ENCODE assay signal across 9 cellular contexts in the genomic region with DNA sequence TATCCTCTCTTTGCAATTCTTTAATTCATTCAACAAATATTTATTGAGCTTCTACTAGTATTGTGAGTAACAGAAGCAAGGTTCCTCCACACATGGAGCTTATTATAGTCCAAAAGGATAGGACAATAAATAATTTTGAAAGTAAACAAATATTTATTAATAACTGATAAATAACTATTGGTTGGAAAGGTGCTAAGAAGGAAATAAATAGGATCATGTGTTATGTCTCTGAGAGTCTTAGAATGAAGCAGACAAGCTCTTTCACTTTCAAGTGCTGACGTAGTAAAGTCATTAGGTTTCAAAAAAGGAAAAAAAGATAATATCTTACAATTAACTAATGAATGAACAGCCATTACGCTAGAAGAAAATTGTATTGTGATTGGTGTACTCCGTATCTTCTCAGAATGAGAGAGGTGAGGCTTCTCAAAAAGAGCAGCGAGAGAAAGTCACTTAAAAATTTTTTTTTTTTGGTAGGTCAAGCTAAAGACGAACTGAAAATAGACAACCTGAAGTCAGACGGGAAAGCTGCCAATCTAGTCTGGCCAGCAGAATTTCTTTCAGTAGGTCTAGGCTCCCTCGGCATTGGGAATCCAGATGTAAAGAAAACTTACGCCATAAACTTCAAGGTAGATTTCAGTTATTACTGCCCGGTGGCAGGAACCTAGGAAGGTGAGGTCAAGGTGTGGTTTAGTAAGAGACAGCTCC. TPM values are rescaled to one million over a fixed set of nuclear protein-coding genes. Genes with fewer than 3 reads are reported as not detected.
A peak's percentile ranks its signal among the peaks of the same experiment; 100 is the strongest.
DNase-seq lines count a peak whose midpoint lies in the region; ATAC-seq and TF ChIP-seq lines count a peak whose summit lies in the region.
"Had no signal": no experiment of that assay in that cellular context is flagged by ENCODE, and none has a peak within 500 bp of the region (broad histone marks: within the 10 kb centered on the region; RNA-seq: fewer than 3 reads in every experiment).

No MANE protein-coding gene starts in this region.

- no peaks in the 10 kb centered on the region for H3K9me3 Mint-ChIP-seq in Caco-2 (ENCODE audit: unreplicated experiment)
- no peaks in the 10 kb centered on the region for H3K9me3 Mint-ChIP-seq in activated CD4-positive, alpha-beta memory T cell treated with anti-CD3 and anti-CD28 coated beads, Interleukin-2, amount 10 ng/mL, durations not matched to agents 7 days and 5 days

- intact Hi-C loops in Caco-2 (cut with micrococcal nuclease; ENCODE audit: unreplicated experiment), result loop anchor here (1.0 kb wide), 1 partner anchor 64 kb away; no protein-coding TSS in a partner anchor

- H3K4me1 ChIP-seq in Caco-2, result peaks cover 23% of the 10 kb centered on the region
- H3K4me1 ChIP-seq in iPS-15b (ENCODE audit: control insufficient read depth, insufficient read depth, low read length), result no peaks in the 10 kb centered on the region
- H3K4me1 ChIP-seq in suprapubic skin, result peaks cover 45% of the 10 kb centered on the region

- H3K27ac Mint-ChIP-seq in Caco-2 (ENCODE audit: unreplicated experiment), result peak overlapping the region; percentile 97
- H3K27ac Mint-ChIP-seq in activated CD4-positive, alpha-beta memory T cell treated with anti-CD3 and anti-CD28 coated beads, Interleukin-2, amount 10 ng/mL, durations not matched to agents 7 days and 5 days, result peak overlapping the region; percentile 97

- H3K4me3 ChIP-seq in Caco-2 (ENCODE audit: low read depth, low read length) (peak overlapping the region; percentile 54), iPS-15b (ENCODE audit: low read depth, low read length) (peak overlapping the region; percentile 81), suprapubic skin (peak overlapping the region; percentile 88)

- H3K9ac ChIP-seq in iPS-15b (ENCODE audit: low read depth, low read length), result no peak overlapping the region

- no peaks in the 10 kb centered on the region for H3K27me3 Mint-ChIP-seq in Caco-2 (ENCODE audit: insufficient read depth, unreplicated experiment)
- H3K27me3 Mint-ChIP-seq in activated CD4-positive, alpha-beta memory T cell treated with anti-CD3 and anti-CD28 coated beads, Interleukin-2, amount 10 ng/mL, durations not matched to agents 7 days and 5 days, result peaks cover 4% of the 10 kb centered on the region

- CTCF ChIA-PET in Caco-2 (lab: Charles Lee), result interaction anchor here (1.7 kb wide), 1 partner anchor 64 kb away, joined by 18 read pairs; no protein-coding TSS in a partner anchor
- CTCF ChIA-PET in activated CD4-positive, alpha-beta memory T cell treated with anti-CD3 and anti-CD28 coated beads, Interleukin-2, amount 10 ng/mL, durations not matched to agents 7 days and 5 days (lab: Charles Lee), result interaction anchor here (0.9 to 5.0 kb wide), 9 partner anchors 9 to 367 kb away, joined by 3 to 39 read pairs (median 5); no protein-coding TSS in a partner anchor

- peak overlapping the region; percentile 95 for H3K27ac ChIP-seq in suprapubic skin

- H3K36me3 Mint-ChIP-seq in Caco-2 (ENCODE audit: insufficient read depth, unreplicated experiment), result peaks cover 15% of the 10 kb centered on the region
- H3K36me3 Mint-ChIP-seq in activated CD4-positive, alpha-beta memory T cell treated with anti-CD3 and anti-CD28 coated beads, Interleukin-2, amount 10 ng/mL, durations not matched to agents 7 days and 5 days (ENCODE audit: low read depth), result peaks cover 28% of the 10 kb centered on the region

- peak; percentile 1 for ATAC-seq in HG02678 (IDR thresholded peaks at IDR 0.05; ENCODE audit: unreplicated experiment)
- no peak for ATAC-seq in HG03095 (IDR thresholded peaks at IDR 0.05; ENCODE audit: unreplicated experiment)

- peaks cover 11% of the 10 kb centered on the region for H3K4me1 Mint-ChIP-seq in Caco-2 (ENCODE audit: low read depth, unreplicated experiment)
- H3K4me1 Mint-ChIP-seq in activated CD4-positive, alpha-beta memory T cell treated with anti-CD3 and anti-CD28 coated beads, Interleukin-2, amount 10 ng/mL, durations not matched to agents 7 days and 5 days, result peaks cover 39% of the 10 kb centered on the region

- H3K9me3 ChIP-seq in Caco-2, result no peaks in the 10 kb centered on the region
- H3K9me3 ChIP-seq in iPS-15b (ENCODE audit: control insufficient read depth, insufficient read depth, low read length), result no peaks in the 10 kb centered on the region
- H3K9me3 ChIP-seq in suprapubic skin, result no peaks in the 10 kb centered on the region

- H3K36me3 ChIP-seq in Caco-2 (ENCODE audit: control insufficient read depth, insufficient read depth, low read length) (no peaks in the 10 kb centered on the region), iPS-15b (ENCODE audit: control insufficient read depth, insufficient read depth, low read length) (no peaks in the 10 kb centered on the region), suprapubic skin (no peaks in the 10 kb centered on the region)

- POLR2A ChIA-PET in Caco-2 (lab: Charles Lee), result interaction anchor here (0.7 to 1.8 kb wide), 10 partner anchors 13 to 761 kb away, joined by 3 to 30 read pairs (median 5); no protein-coding TSS in a partner anchor
- POLR2A ChIA-PET in activated CD4-positive, alpha-beta memory T cell treated with anti-CD3 and anti-CD28 coated beads, Interleukin-2, amount 10 ng/mL, durations not matched to agents 7 days and 5 days (lab: Charles Lee), result interaction anchor here (0.7 to 4.3 kb wide), 23 partner anchors 9 to 1133 kb away, joined by 3 to 123 read pairs (median 5); partner anchors contain the start of genes HELB, LLPH and TMBIM4

- 10% methylated on average over 9 of the region's 9 CpGs for WGBS in suprapubic skin

- no peak for TF ChIP-seq POLR2A in suprapubic skin (IDR thresholded peaks at IDR 0.05)

- H3K27me3 ChIP-seq in Caco-2 (replicated peaks; ENCODE audit: control insufficient read depth, insufficient read depth, low read length) (no peaks in the 10 kb centered on the region), iPS-15b (ENCODE audit: control insufficient read depth, insufficient read depth, low read length) (peaks cover 7% of the 10 kb centered on the region), suprapubic skin (peaks cover 6% of the 10 kb centered on the region)

- no peak for TF ChIP-seq EP300 in suprapubic skin (IDR thresholded peaks at IDR 0.05)

- peak overlapping the region; percentile 92 for H3K4me3 Mint-ChIP-seq in Caco-2 (ENCODE audit: unreplicated experiment)
- peak overlapping the region; percentile 97 for H3K4me3 Mint-ChIP-seq in activated CD4-positive, alpha-beta memory T cell treated with anti-CD3 and anti-CD28 coated beads, Interleukin-2, amount 10 ng/mL, durations not matched to agents 7 days and 5 days

- TF ChIP-seq CTCF in Caco-2 (IDR thresholded peaks at IDR 0.05; ENCODE audit: insufficient read depth in 1 of 2, low read depth in 1 of 2, low read length in 1 of 2, severe bottlenecking in 1 of 2, unreplicated experiment in 1 of 2) (no peak), suprapubic skin (IDR thresholded peaks at IDR 0.05) (no peak)

- TSS peak; percentile 93 for BruUV-seq in Caco-2 (replicated peaks; lab: Mats Ljungman, UMichigan)

- DNase-seq in Caco-2 (no peak), suprapubic skin (ENCODE audit: low spot score in 2 of 2) (no peak), GF-D8 (lab: John Stamatoyannopoulos, UW) (no peak)
- DNase-seq in activated CD4-positive, alpha-beta memory T cell treated with anti-CD3 and anti-CD28 coated beads, Interleukin-2, amount 10 ng/mL, durations not matched to agents 7 days and 5 days, result no peak
- DNase-seq in stimulated activated CD4-positive, alpha-beta T cell treated with anti-CD3 and anti-CD28 coated beads, Interleukin-4, amount 100 ng/mL, for 4 hours, result no peak

RNA-seq across cellular contexts. Expression of gene LEMD3, which starts 0.6 kb away (rescaled TPM):
- total RNA-seq in Caco-2 (2022), result 35.2 and 35.8 TPM in 2 replicates
- total RNA-seq in activated CD4-positive, alpha-beta memory T cell treated with anti-CD3 and anti-CD28 coated beads, Interleukin-2, amount 10 ng/mL, durations not matched to agents 7 days and 5 days, result 10 to 100 TPM; 32.0 to 35.4 TPM
- 10 to 100 TPM; 24.8 to 44.6 (median 37.4) TPM for total RNA-seq in suprapubic skin

RNA-seq across cellular contexts. Expression of gene WIF1, which starts 47.7 kb away (rescaled TPM):
- total RNA-seq in Caco-2 (2022), result not detected in 2 replicates
- not detected for total RNA-seq in activated CD4-positive, alpha-beta memory T cell treated with anti-CD3 and anti-CD28 coated beads, Interleukin-2, amount 10 ng/mL, durations not matched to agents 7 days and 5 days
- total RNA-seq in suprapubic skin, result 1 to 10 TPM in 1 of 4 donors, under 1 TPM in 3; 0.34 to 3.0 (median 0.79) TPM
- total RNA-seq: RPMI7951 had no signal
